Comparison of ENCODE assay signal across 12 cellular contexts in the genomic region with DNA sequence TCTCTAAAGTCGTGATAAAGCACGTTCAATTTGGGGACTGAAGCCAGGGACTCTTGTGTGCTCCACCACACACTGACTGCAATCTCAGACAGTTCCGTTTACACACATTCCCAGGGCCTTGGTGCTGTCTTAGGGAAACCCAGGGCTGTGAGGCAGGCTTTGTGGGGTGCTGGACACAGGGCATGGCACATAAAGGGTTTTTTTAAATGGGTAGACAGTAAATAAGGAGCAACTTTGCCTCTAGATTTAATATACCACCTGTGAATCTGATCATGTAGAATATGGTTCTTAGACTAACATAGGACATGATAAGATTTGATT. TPM values are rescaled to one million over a fixed set of nuclear protein-coding genes. Genes with fewer than 3 reads are reported as not detected.
DNase-seq lines count a peak whose midpoint lies in the region; ATAC-seq and TF ChIP-seq lines count a peak whose summit lies in the region.
"Had no signal": no experiment of that assay in that cellular context is flagged by ENCODE, and none has a peak within 500 bp of the region (broad histone marks: within the 10 kb centered on the region; RNA-seq: fewer than 3 reads in every experiment).

No MANE protein-coding gene starts in this region.

- peaks cover 6% of the 10 kb centered on the region; the same call in 1 of the 2 replicates for H3K79me2 ChIP-seq in OCI-LY1 (ENCODE audit: insufficient read depth, low read length)

- H3K27me3 ChIP-seq in OCI-LY1 (ENCODE audit: insufficient read depth, low read length), result peaks cover 12% of the 10 kb centered on the region; the same call in 1 of the 2 replicates
- no peaks in the 10 kb centered on the region for H3K27me3 ChIP-seq in endodermal cell (ENCODE audit: control insufficient read depth, insufficient read depth, low read length, poor library complexity, severe bottlenecking)
- H3K27me3 ChIP-seq in upper lobe of right lung, result no peaks in the 10 kb centered on the region
- H3K27me3 ChIP-seq: breast epithelium, uterus had no signal

- H3K9ac ChIP-seq in OCI-LY1 (ENCODE audit: low read length) (no peak overlapping the region), endodermal cell (ENCODE audit: extremely low read depth, low read length, poor library complexity, severe bottlenecking) (no peak overlapping the region)

- H3K4me3 ChIP-seq in OCI-LY1 (ENCODE audit: low read depth, low read length, poor library complexity, severe bottlenecking) (peak overlapping the region; percentile 82), endodermal cell (ENCODE audit: low read length) (peak overlapping the region; percentile 95), upper lobe of right lung (no peak overlapping the region)
- H3K4me3 ChIP-seq: smooth muscle cell, uterus had no signal

- peaks cover 50% of the 10 kb centered on the region for H3K4me1 Mint-ChIP-seq in activated naive CD4-positive, alpha-beta T cell treated with anti-CD3 and anti-CD28 coated beads for 36 hours (ENCODE audit: low read depth)
- H3K4me1 Mint-ChIP-seq in endodermal cell, result peaks cover 21% of the 10 kb centered on the region

- peak overlapping the region; percentile 47 for H3K27ac ChIP-seq in OCI-LY1 (ENCODE audit: low read depth, low read length, poor library complexity, severe bottlenecking)
- H3K27ac ChIP-seq in endodermal cell (ENCODE audit: low read depth, low read length), result no peak overlapping the region
- H3K27ac ChIP-seq in upper lobe of right lung, result no peak overlapping the region
- H3K27ac ChIP-seq: uterus had no signal

- no peaks in the 10 kb centered on the region for H3F3A ChIP-seq in OCI-LY1 (ENCODE audit: insufficient read depth, low read length)

- no peaks in the 10 kb centered on the region for H4K20me1 ChIP-seq in OCI-LY1 (ENCODE audit: insufficient read depth, low read length)

- no peaks in the 10 kb centered on the region for H3K27me3 Mint-ChIP-seq in activated naive CD4-positive, alpha-beta T cell treated with anti-CD3 and anti-CD28 coated beads for 36 hours (ENCODE audit: low read depth)
- peaks cover 5% of the 10 kb centered on the region for H3K27me3 Mint-ChIP-seq in endodermal cell (ENCODE audit: insufficient read depth)

- no peak for TF ChIP-seq CTCF in OCI-LY1 (IDR thresholded peaks at IDR 0.05; ENCODE audit: low read length)
- no peak for TF ChIP-seq CTCF in endodermal cell (conservative IDR thresholded peaks at IDR 0.05)
- no peak for TF ChIP-seq CTCF in upper lobe of right lung (IDR thresholded peaks at IDR 0.05)

- H3K4me3 Mint-ChIP-seq in activated naive CD4-positive, alpha-beta T cell treated with anti-CD3 and anti-CD28 coated beads for 36 hours, result peak overlapping the region; percentile 18
- peak overlapping the region; percentile 71 for H3K4me3 Mint-ChIP-seq in endodermal cell

- H3K36me3 ChIP-seq in OCI-LY1 (ENCODE audit: insufficient read depth, low read length), result no peaks in the 10 kb centered on the region; the same call in 1 of the 2 replicates
- peaks cover 8% of the 10 kb centered on the region for H3K36me3 ChIP-seq in endodermal cell (ENCODE audit: control insufficient read depth, insufficient read depth, low read length)
- no peaks in the 10 kb centered on the region for H3K36me3 ChIP-seq in upper lobe of right lung
- H3K36me3 ChIP-seq: breast epithelium, uterus had no signal

- H3K4me2 ChIP-seq in OCI-LY1 (ENCODE audit: low read length), result peak overlapping the region; percentile 82; the same call in 1 of the 2 replicates
- H3K4me2 ChIP-seq: smooth muscle cell had no signal

- H3K9me2 ChIP-seq in OCI-LY1 (ENCODE audit: low read depth, low read length), result no peaks in the 10 kb centered on the region

- DNase-seq in activated naive CD4-positive, alpha-beta T cell treated with anti-CD3 and anti-CD28 coated beads for 36 hours, result no peak
- no peak for DNase-seq in activated naive CD4-positive, alpha-beta T cell treated with anti-CD3 and anti-CD28 coated beads, Interleukin-2, amount 50 U/mL, for 16 hours
- no peak for DNase-seq in endodermal cell
- DNase-seq in stimulated activated CD8-positive, alpha-beta memory T cell treated with anti-CD3 and anti-CD28 coated beads, Interleukin-4, amount 100 ng/mL, for 48 hours, result peak; percentile 10
- DNase-seq in NCI-H1417 (lab: John Stamatoyannopoulos, UW), result no peak
- DNase-seq in upper lobe of right lung, result no peak
- no peak for DNase-seq in SHP77 (lab: John Stamatoyannopoulos, UW)
- DNase-seq: activated CD8-positive, alpha-beta memory T cell treated with anti-CD3 and anti-CD28 coated beads, Interleukin-2, amount 50 U/mL, for 4 hours; uterus had no signal

- H3K9me3 ChIP-seq in OCI-LY1 (ENCODE audit: low read length), result no peaks in the 10 kb centered on the region
- H3K9me3 ChIP-seq in endodermal cell (ENCODE audit: control insufficient read depth, low read length), result no peaks in the 10 kb centered on the region
- no peaks in the 10 kb centered on the region for H3K9me3 ChIP-seq in upper lobe of right lung
- H3K9me3 ChIP-seq: breast epithelium, uterus had no signal

- no peaks in the 10 kb centered on the region for H3K9me3 Mint-ChIP-seq in activated naive CD4-positive, alpha-beta T cell treated with anti-CD3 and anti-CD28 coated beads for 36 hours
- peaks cover 3% of the 10 kb centered on the region for H3K9me3 Mint-ChIP-seq in endodermal cell

- 76 to 89% methylated on average over 2 to 3 of the region's 3 CpGs for WGBS in endodermal cell (ENCODE audit: insufficient coverage in 1 of 2, insufficient read length in 1 of 2), 2 experiments

- no peak overlapping the region for H2AFZ ChIP-seq in OCI-LY1 (ENCODE audit: low read length)

- intact Hi-C loops in activated naive CD4-positive, alpha-beta T cell treated with anti-CD3 and anti-CD28 coated beads for 36 hours (cut with micrococcal nuclease), result loop anchor here (2.0 to 5.0 kb wide), 6 partner anchors 51 to 554 kb away; partner anchors contain the start of gene NANP
- intact Hi-C loops in upper lobe of right lung (cut with DNase I), result no loop called here

- CTCF ChIA-PET in activated naive CD4-positive, alpha-beta T cell treated with anti-CD3 and anti-CD28 coated beads for 36 hours (lab: Charles Lee), result no interaction called here

- H3K36me3 Mint-ChIP-seq in activated naive CD4-positive, alpha-beta T cell treated with anti-CD3 and anti-CD28 coated beads for 36 hours (ENCODE audit: low read depth), result peaks cover 3% of the 10 kb centered on the region
- peaks cover 2% of the 10 kb centered on the region for H3K36me3 Mint-ChIP-seq in endodermal cell (ENCODE audit: low read depth)

- no peak for ATAC-seq in upper lobe of right lung

- H3K4me1 ChIP-seq in OCI-LY1 (ENCODE audit: insufficient read depth, low read length, severe bottlenecking), result peaks cover 42% of the 10 kb centered on the region
- H3K4me1 ChIP-seq in endodermal cell (ENCODE audit: control insufficient read depth, insufficient read depth, low read length), result peaks cover 3% of the 10 kb centered on the region
- H3K4me1 ChIP-seq in upper lobe of right lung, result peaks cover 11% of the 10 kb centered on the region
- H3K4me1 ChIP-seq: uterus had no signal

- H3K27ac Mint-ChIP-seq in activated naive CD4-positive, alpha-beta T cell treated with anti-CD3 and anti-CD28 coated beads for 36 hours, result no peak overlapping the region
- H3K27ac Mint-ChIP-seq in endodermal cell, result peak overlapping the region; percentile 14

RNA-seq across cellular contexts. Expression of gene ENTPD6, which starts 2.3 kb away (rescaled TPM):
- total RNA-seq in activated naive CD4-positive, alpha-beta T cell treated with anti-CD3 and anti-CD28 coated beads for 36 hours, result 10 to 100 TPM; 63.6 to 66.6 TPM
- total RNA-seq in endodermal cell, result 10 to 100 TPM; 77.1 to 93.6 TPM
- polyA plus RNA-seq in endodermal cell (2013, experiment 1 of 2), result 49.8 TPM
- 44.7 TPM for polyA plus RNA-seq in endodermal cell (2013, experiment 2 of 2)
- total RNA-seq in upper lobe of right lung, result 75.6 TPM

RNA-seq across cellular contexts. Expression of gene PYGB, which starts 50.1 kb away (rescaled TPM):
- 10 to 100 TPM; 19.6 to 20.0 TPM for total RNA-seq in activated naive CD4-positive, alpha-beta T cell treated with anti-CD3 and anti-CD28 coated beads for 36 hours
- total RNA-seq in endodermal cell, result 10 to 100 TPM; 59.3 to 66.8 TPM
- polyA plus RNA-seq in endodermal cell (2013, experiment 1 of 2), result 48.4 TPM
- polyA plus RNA-seq in endodermal cell (2013, experiment 2 of 2), result 48.7 TPM
- total RNA-seq in upper lobe of right lung, result 61.1 TPM
